ENCODE assay signal across 20 cellular contexts in genomic region chr11:77079666-77080065, GRCh38. TPM values are rescaled to one million over a fixed set of nuclear protein-coding genes. Genes with fewer than 3 reads are reported as not detected.
DNase-seq lines count a peak whose midpoint lies in the region; ATAC-seq and TF ChIP-seq lines count a peak whose summit lies in the region.
"Had no signal": no experiment of that assay in that cellular context is flagged by ENCODE, and none has a peak within 500 bp of the region (broad histone marks: within the 10 kb centered on the region; RNA-seq: fewer than 3 reads in every experiment).

No MANE protein-coding gene starts in this region.

- H3K4me3 ChIP-seq in DOHH2 (ENCODE audit: low read length): no peak overlapping the region
- H3K4me3 ChIP-seq: GM23338, K562 had no signal

- H3K27ac Mint-ChIP-seq in natural killer cell: peak overlapping the region; percentile 74 to 78
- H3K27ac Mint-ChIP-seq: B cell; CD4-positive, CD25-positive, alpha-beta regulatory T cell; CD8-positive, alpha-beta memory T cell; GM23338 had no signal

- H3F3A ChIP-seq in DOHH2 (ENCODE audit: control insufficient read depth, insufficient read depth): no peaks in the 10 kb centered on the region

- peak overlapping the region; percentile 37 for H3K4me3 Mint-ChIP-seq in natural killer cell
- H3K4me3 Mint-ChIP-seq: B cell; CD4-positive, CD25-positive, alpha-beta regulatory T cell; CD8-positive, alpha-beta memory T cell; GM23338 had no signal

- peak; percentile 1 for DNase-seq in MV-4-11 (lab: John Stamatoyannopoulos, UW)
- no peak for DNase-seq in natural killer cell
- DNase-seq in NCI-H1694 treated with DMSO at 0.1 percent for 48 hours (lab: John Stamatoyannopoulos, UW): no peak
- DNase-seq in NCI-H128 (lab: John Stamatoyannopoulos, UW; ENCODE audit: unreplicated experiment): no peak
- DNase-seq: C1 segment of cervical spinal cord; CD4-positive, CD25-positive, alpha-beta regulatory T cell; CD8-positive, alpha-beta memory T cell; COR-L47; DMS 273 treated with DMSO at 0.1 percent for 48 hours; DMS53; DND-41; HCEC 1CT; IMR-90 had no signal

- H3K4me1 ChIP-seq in DOHH2 (ENCODE audit: control insufficient read depth, low read length): peaks cover 10% of the 10 kb centered on the region

- H3K36me3 ChIP-seq in DOHH2 (ENCODE audit: control insufficient read depth, low read length): no peaks in the 10 kb centered on the region

- intact Hi-C loops in natural killer cell (cut with micrococcal nuclease): no loop called here

- peaks cover 33 to 76% of the 10 kb centered on the region in 2 donors for H3K4me1 Mint-ChIP-seq in natural killer cell

- ATAC-seq in GM18511 (IDR thresholded peaks at IDR 0.05; ENCODE audit: unreplicated experiment) (peak; percentile 59), natural killer cell (peak in 1 of 3 donors; percentile 28), HG02588 (IDR thresholded peaks at IDR 0.05; ENCODE audit: unreplicated experiment) (no peak)
- ATAC-seq: GM23338, K562 had no signal

- no peaks in the 10 kb centered on the region for H3K36me3 Mint-ChIP-seq in natural killer cell
- H3K36me3 Mint-ChIP-seq: CD4-positive, CD25-positive, alpha-beta regulatory T cell had no signal

- H3K9me2 ChIP-seq in DOHH2 (replicated peaks; ENCODE audit: control insufficient read depth, low read length): no peaks in the 10 kb centered on the region

- H3K79me2 ChIP-seq in DOHH2 (ENCODE audit: control insufficient read depth, low read length): no peaks in the 10 kb centered on the region

- H3K4me2 ChIP-seq in DOHH2 (ENCODE audit: low read length): 0 out of 2 replicates have a peak overlapping the region, but pooled peaks have one; percentile 12
- H3K4me2 ChIP-seq: GM23338 had no signal

- no peaks in the 10 kb centered on the region for H3K9me3 ChIP-seq in DOHH2 (ENCODE audit: control insufficient read depth, insufficient read depth, low read length)

- no peaks in the 10 kb centered on the region for H3K9me3 Mint-ChIP-seq in natural killer cell
- H3K9me3 Mint-ChIP-seq: CD8-positive, alpha-beta memory T cell; GM23338 had no signal

- TF ChIP-seq CTCF in DOHH2 (IDR thresholded peaks at IDR 0.05; ENCODE audit: low read depth, low read length, poor library complexity, severe bottlenecking): no peak
- TF ChIP-seq CTCF in natural killer cell (IDR thresholded peaks at IDR 0.05): no peak

- no peak overlapping the region for H3K27ac ChIP-seq in DOHH2 (ENCODE audit: low read depth, low read length)

- no peaks in the 10 kb centered on the region for H3K27me3 Mint-ChIP-seq in natural killer cell (ENCODE audit: low read depth in 2 of 2)
- H3K27me3 Mint-ChIP-seq: B cell; CD8-positive, alpha-beta memory T cell had no signal

- no peaks in the 10 kb centered on the region for H4K20me1 ChIP-seq in DOHH2 (ENCODE audit: control insufficient read depth, insufficient read depth, low read depth, low read length)

- no peaks in the 10 kb centered on the region for H3K27me3 ChIP-seq in DOHH2 (ENCODE audit: control insufficient read depth, low read length)

RNA-seq across cellular contexts. Expression of gene CAPN5, which starts 12.9 kb away (rescaled TPM):
- 10 to 100 TPM; 32.3 to 34.5 (median 34.3) TPM for total RNA-seq in natural killer cell

RNA-seq across cellular contexts. Expression of gene OMP, which starts 23.0 kb away (rescaled TPM):
- 1 to 10 TPM in 1 of 3 donors, under 1 TPM in 2; 0.82 to 1.4 (median 0.85) TPM for total RNA-seq in natural killer cell
- total RNA-seq: A172; B cell; CD4-positive, CD25-positive, alpha-beta regulatory T cell; CD8-positive, alpha-beta memory T cell; IMR-90; K562 had no signal

RNA-seq across cellular contexts. Expression of gene B3GNT6, which starts 45.5 kb away (rescaled TPM):
- not detected for total RNA-seq in natural killer cell
- total RNA-seq: A172; B cell; CD4-positive, CD25-positive, alpha-beta regulatory T cell; CD8-positive, alpha-beta memory T cell; GM23338; IMR-90; K562 had no signal

RNA-seq across cellular contexts. Expression of gene MYO7A, which starts 48.4 kb away (rescaled TPM):
- total RNA-seq in natural killer cell: 1 to 10 TPM in 1 of 3 donors, under 1 TPM in 2; 0.20 to 1.1 (median 0.68) TPM
- total RNA-seq: A172, IMR-90 had no signal
